Comparison of ENCODE assay signal across 26 cellular contexts in the genomic region with DNA sequence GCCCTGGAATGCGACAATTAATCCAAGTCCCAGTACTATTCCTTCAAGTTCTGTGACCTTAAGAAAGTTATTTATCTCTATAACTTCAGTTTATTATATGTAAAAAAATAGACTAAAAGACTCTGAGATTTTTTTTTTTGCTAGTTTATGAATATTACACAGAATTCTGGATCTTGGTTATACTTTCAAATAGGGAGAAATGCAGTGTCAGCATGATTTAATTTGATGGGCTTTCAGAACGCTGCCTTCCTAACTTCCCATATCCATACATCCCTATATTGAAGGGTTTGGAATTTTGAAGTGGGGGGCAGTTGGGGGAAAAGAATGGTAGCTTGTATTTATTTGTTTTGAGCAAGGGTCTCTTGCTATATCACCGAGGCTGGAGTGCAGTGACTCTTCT.
A peak's percentile ranks its signal among the peaks of the same experiment; 100 is the strongest.
DNase-seq lines count a peak whose midpoint lies in the region; ATAC-seq, FAIRE-seq and TF ChIP-seq lines count a peak whose summit lies in the region.
"Had no signal": no experiment of that assay in that cellular context is flagged by ENCODE, and none has a peak within 500 bp of the region (broad histone marks: within the 10 kb centered on the region; RNA-seq: fewer than 3 reads in every experiment).

No MANE protein-coding gene starts in this region.

- H3K79me2 ChIP-seq in HepG2 (ENCODE audit: insufficient read depth, low read length): no peaks in the 10 kb centered on the region
- no peaks in the 10 kb centered on the region for H3K79me2 ChIP-seq in K562 (ENCODE audit: control insufficient read depth, insufficient read depth, low read length)
- no peaks in the 10 kb centered on the region for H3K79me2 ChIP-seq in SK-N-SH (ENCODE audit: insufficient read depth)

- H3K27me3 ChIP-seq in HepG2 (ENCODE audit: control insufficient read depth in 1 of 2, insufficient read depth in 2 of 2, low read length in 2 of 2) (no peaks in the 10 kb centered on the region; a peak in 1 of 5 replicates), right lobe of liver (no peaks in the 10 kb centered on the region), K562 (ENCODE audit: control insufficient read depth in 2 of 2, insufficient read depth in 2 of 2, low read length in 2 of 2) (no peaks in the 10 kb centered on the region; a peak in 1 of 5 replicates), endodermal cell (ENCODE audit: control insufficient read depth, insufficient read depth, low read length, poor library complexity, severe bottlenecking) (no peaks in the 10 kb centered on the region), SK-N-SH (ENCODE audit: insufficient read depth) (no peaks in the 10 kb centered on the region), heart right ventricle (peaks cover 0 to 7% (median 0%) of the 10 kb centered on the region in 7 donors)
- H3K27me3 ChIP-seq: BE2C, BLaER1 had no signal

- no peak overlapping the region for H2AFZ ChIP-seq in HepG2 (ENCODE audit: low read length)
- no peak overlapping the region for H2AFZ ChIP-seq in K562 (ENCODE audit: low read depth, low read length)
- no peak overlapping the region for H2AFZ ChIP-seq in SK-N-SH (ENCODE audit: low read depth)

- TF ChIP-seq CTCF in HepG2 (CRISPR knock-in tag; IDR thresholded peaks at IDR 0.05) (no peak), right lobe of liver (IDR thresholded peaks at IDR 0.05) (no peak), K562 (IDR thresholded peaks at IDR 0.05 in 2 of 3, conservative IDR thresholded peaks at IDR 0.05 in 1 of 3; ENCODE audit: insufficient read depth in 2 of 3, low read depth in 1 of 3, low read length in 3 of 3) (no peak), endodermal cell (conservative IDR thresholded peaks at IDR 0.05) (no peak), SK-N-SH (IDR thresholded peaks at IDR 0.05) (no peak), heart right ventricle (IDR thresholded peaks at IDR 0.05) (no peak)

- no peaks in the 10 kb centered on the region for H3K9me2 ChIP-seq in SK-N-SH

- H3K27ac ChIP-seq in HepG2 (ENCODE audit: extremely low read length, insufficient read depth, low read length): no peak overlapping the region
- H3K27ac ChIP-seq in right lobe of liver: no peak overlapping the region
- H3K27ac ChIP-seq in K562 (ENCODE audit: extremely low read depth, low read depth, low read length): no peak overlapping the region
- no peak overlapping the region for H3K27ac ChIP-seq in endodermal cell (ENCODE audit: low read depth, low read length)
- H3K27ac ChIP-seq in SK-N-SH (ENCODE audit: low read depth in 2 of 2, low read length in 1 of 2): no peak overlapping the region
- H3K27ac ChIP-seq in heart right ventricle: no peak overlapping the region
- H3K27ac ChIP-seq: 22Rv1, BLaER1 had no signal

- in situ Hi-C loops in HepG2 (cut with HindIII; ENCODE audit: extremely low pct_ligation_motif_present, low pct_unique_long_range_greater_than_20kb) (no loop called here), K562 (cut with MboI) (no loop called here)

- POLR2A ChIA-PET in HepG2 (lab: Yijun Ruan, JAX): no interaction called here
- POLR2A ChIA-PET in K562 (lab: Yijun Ruan, JAX): no interaction called here
- POLR2A ChIA-PET in SK-N-SH (lab: Yijun Ruan, JAX): no interaction called here

- FAIRE-seq in HepG2 (lab: Jason Lieb, UNC): no peak
- FAIRE-seq in K562 (lab: Jason Lieb, UNC): no peak
- FAIRE-seq: GM12878, GM12892, GM19239 had no signal

- DNase-seq in HepG2 (ENCODE audit: low spot score) (no peak), right lobe of liver (no peak), K562 (ENCODE audit: extremely low read depth in 1 of 4, low spot score in 3 of 4) (no peak), endodermal cell (no peak), SK-N-SH (no peak), heart right ventricle (no peak)
- DNase-seq: ACHN; BE2C; C1 segment of cervical spinal cord; CD4-positive, alpha-beta memory T cell; CD4-positive, CD25-positive, alpha-beta regulatory T cell; CD8-positive, alpha-beta memory T cell; COR-L47; DMS 273 treated with DMSO at 0.1 percent for 48 hours; DMS153; DMS53; DMS79; DND-41; EL; GDM1 had no signal

- BruUV-seq in HepG2 (replicated peaks; lab: Mats Ljungman, UMichigan) (no TSS peak), K562 (replicated peaks; lab: Mats Ljungman, UMichigan) (no TSS peak)

- no peaks in the 10 kb centered on the region for H3K27me3 Mint-ChIP-seq in endodermal cell (ENCODE audit: insufficient read depth)

- WGBS in HepG2 (ENCODE audit: low lambda C conversion rate): 48% methylated on average over 3 of the region's 3 CpGs
- 74% methylated on average over 3 of the region's 3 CpGs for WGBS in right lobe of liver (ENCODE audit: insufficient coverage, low coverage, low lambda C conversion rate, missing lambda C conversion rate)
- WGBS in K562 (ENCODE audit: insufficient coverage, low coverage, missing lambda C conversion rate): 7% methylated on average over 3 of the region's 3 CpGs
- WGBS in endodermal cell (ENCODE audit: insufficient coverage in 1 of 2, insufficient read length in 1 of 2), 2 experiments: 83 to 96% methylated on average over 1 to 2 of the region's 3 CpGs
- 73% methylated on average over 3 of the region's 3 CpGs for WGBS in SK-N-SH (ENCODE audit: low lambda C conversion rate)
- WGBS in heart right ventricle, 2 donors: 95 to 96% methylated on average over 3 of the region's 3 CpGs

- H3K36me3 Mint-ChIP-seq in endodermal cell (ENCODE audit: low read depth): no peaks in the 10 kb centered on the region
- H3K36me3 Mint-ChIP-seq: CD14-positive monocyte; CD4-positive, alpha-beta memory T cell; CD4-positive, CD25-positive, alpha-beta regulatory T cell; CD8-positive, alpha-beta memory T cell had no signal

- peaks cover 2% of the 10 kb centered on the region for H3K9me3 Mint-ChIP-seq in endodermal cell

- no peaks in the 10 kb centered on the region for H3K9me1 ChIP-seq in K562 (ENCODE audit: control insufficient read depth, insufficient read depth, low read length)

- TF ChIP-seq POLR2A in HepG2 (IDR thresholded peaks at IDR 0.05; ENCODE audit: insufficient read depth in 1 of 2, low read depth in 2 of 2, low read length in 2 of 2): no peak
- TF ChIP-seq POLR2A in right lobe of liver (IDR thresholded peaks at IDR 0.05): no peak
- TF ChIP-seq POLR2A in K562 (conservative IDR thresholded peaks at IDR 0.05): no peak

- H3F3A ChIP-seq in SK-N-SH (replicated peaks; ENCODE audit: insufficient read depth): no peaks in the 10 kb centered on the region

- H3K9ac ChIP-seq in HepG2 (ENCODE audit: insufficient read depth, low read depth, low read length): no peak overlapping the region
- no peak overlapping the region for H3K9ac ChIP-seq in K562 (ENCODE audit: insufficient read depth in 1 of 2, low read depth in 2 of 2, low read length in 2 of 2)
- no peak overlapping the region for H3K9ac ChIP-seq in endodermal cell (ENCODE audit: extremely low read depth, low read length, poor library complexity, severe bottlenecking)
- H3K9ac ChIP-seq in SK-N-SH: no peak overlapping the region
- H3K9ac ChIP-seq: BLaER1 had no signal

- H3K9me3 ChIP-seq in HepG2 (ENCODE audit: low read length) (no peaks in the 10 kb centered on the region), right lobe of liver (no peaks in the 10 kb centered on the region), K562 (replicated peaks; ENCODE audit: control insufficient read depth, insufficient read depth, low read depth, low read length) (no peaks in the 10 kb centered on the region), endodermal cell (ENCODE audit: control insufficient read depth, low read length) (peaks cover 8% of the 10 kb centered on the region), SK-N-SH (no peaks in the 10 kb centered on the region), heart right ventricle (no peaks in the 10 kb centered on the region)
- H3K9me3 ChIP-seq: BE2C, BLaER1 had no signal

- peaks cover 26% of the 10 kb centered on the region for H3K4me1 Mint-ChIP-seq in endodermal cell
- H3K4me1 Mint-ChIP-seq: CD14-positive monocyte; CD4-positive, alpha-beta memory T cell; CD8-positive, alpha-beta memory T cell had no signal

- H3K4me3 ChIP-seq in HepG2 (replicated peaks in 1 of 3; ENCODE audit: insufficient read depth in 1 of 3, low read depth in 2 of 3, low read length in 3 of 3) (no peak overlapping the region), right lobe of liver (no peak overlapping the region), K562 (no peak overlapping the region), endodermal cell (ENCODE audit: low read length) (peak overlapping the region; percentile 3), SK-N-SH (ENCODE audit: low read depth in 2 of 2, low read length in 1 of 2) (no peak overlapping the region), heart right ventricle (no peak overlapping the region)
- H3K4me3 ChIP-seq: BLaER1, GM12878 had no signal

- no peak for ATAC-seq in HepG2
- ATAC-seq in right lobe of liver: no peak
- ATAC-seq in K562: no peak
- ATAC-seq in heart right ventricle: no peak
- ATAC-seq: GM12878 had no signal

- H4K20me1 ChIP-seq in HepG2 (ENCODE audit: insufficient read depth, low read length): no peaks in the 10 kb centered on the region
- no peaks in the 10 kb centered on the region for H4K20me1 ChIP-seq in K562 (replicated peaks; ENCODE audit: control insufficient read depth, insufficient read depth, low read length)
- no peaks in the 10 kb centered on the region for H4K20me1 ChIP-seq in SK-N-SH (ENCODE audit: insufficient read depth)
- H4K20me1 ChIP-seq: BLaER1 had no signal

- H3K36me3 ChIP-seq in HepG2 (replicated peaks in 1 of 2; ENCODE audit: control insufficient read depth in 1 of 2, insufficient read depth in 2 of 2, low read length in 2 of 2) (no peaks in the 10 kb centered on the region), right lobe of liver (no peaks in the 10 kb centered on the region), K562 (ENCODE audit: control insufficient read depth, insufficient read depth, low read length) (no peaks in the 10 kb centered on the region), endodermal cell (ENCODE audit: control insufficient read depth, insufficient read depth, low read length) (no peaks in the 10 kb centered on the region), SK-N-SH (replicated peaks in 1 of 2; ENCODE audit: control insufficient read depth in 1 of 2, insufficient read depth in 2 of 2, low read length in 1 of 2) (no peaks in the 10 kb centered on the region), heart right ventricle (no peaks in the 10 kb centered on the region)
- H3K36me3 ChIP-seq: BE2C, BLaER1 had no signal

- no peak overlapping the region for H3K4me3 Mint-ChIP-seq in endodermal cell
- H3K4me3 Mint-ChIP-seq: CD14-positive monocyte; CD4-positive, alpha-beta memory T cell; CD4-positive, CD25-positive, alpha-beta regulatory T cell; CD8-positive, alpha-beta memory T cell had no signal

- H3K4me2 ChIP-seq in HepG2 (ENCODE audit: low read depth, low read length) (no peak overlapping the region), K562 (ENCODE audit: insufficient read depth, low read length) (no peak overlapping the region), SK-N-SH (no peak overlapping the region)
- H3K4me2 ChIP-seq: BLaER1 had no signal

- TF ChIP-seq EP300 in HepG2 (IDR thresholded peaks at IDR 0.05; ENCODE audit: low read depth in 2 of 2, low read length in 2 of 2): no peak
- TF ChIP-seq EP300 in HepG2 (CRISPR knock-in tag; IDR thresholded peaks at IDR 0.05; ENCODE audit: borderline replicate concordance): no peak
- TF ChIP-seq EP300 in K562 (IDR thresholded peaks at IDR 0.05; ENCODE audit: low read length): no peak
- no peak for TF ChIP-seq EP300 in SK-N-SH (IDR thresholded peaks at IDR 0.05; ENCODE audit: borderline replicate concordance in 1 of 2, low read depth in 1 of 2, low read length in 1 of 2)

- TF ChIP-seq RAD21 in HepG2 (CRISPR knock-in tag; IDR thresholded peaks at IDR 0.05) (no peak), K562 (CRISPR knock-in tag; conservative IDR thresholded peaks at IDR 0.05 in 1 of 2, IDR thresholded peaks at IDR 0.05 in 1 of 2) (no peak), SK-N-SH (IDR thresholded peaks at IDR 0.05; ENCODE audit: low read length) (no peak)

- no peak overlapping the region for H3K27ac Mint-ChIP-seq in endodermal cell
- H3K27ac Mint-ChIP-seq: CD14-positive monocyte; CD4-positive, alpha-beta memory T cell; CD4-positive, CD25-positive, alpha-beta regulatory T cell; CD8-positive, alpha-beta memory T cell had no signal

- CTCF ChIA-PET in HepG2 (lab: Yijun Ruan, JAX; ENCODE audit: low intra/inter-chr PET ratio, low total read pairs) (no interaction called here), K562 (lab: Yijun Ruan, JAX; ENCODE audit: low intra/inter-chr PET ratio) (no interaction called here), SK-N-SH (lab: Yijun Ruan, JAX) (no interaction called here)

- intact Hi-C loops in HepG2 (cut with micrococcal nuclease; ENCODE audit: unreplicated experiment) (loop anchor here (10.0 kb wide), 1 partner anchor 117 kb away; a partner anchor contains a TSS), right lobe of liver (cut with DNase I) (no loop called here), K562 (cut with micrococcal nuclease) (no loop called here), heart right ventricle (cut with DNase I) (no loop called here)

- H3K4me1 ChIP-seq in HepG2 (ENCODE audit: insufficient read depth, low read length) (peaks cover 5% of the 10 kb centered on the region), right lobe of liver (no peaks in the 10 kb centered on the region), K562 (replicated peaks in 1 of 2; ENCODE audit: control insufficient read depth in 2 of 2, insufficient read depth in 2 of 2, low read length in 2 of 2) (no peaks in the 10 kb centered on the region), endodermal cell (ENCODE audit: control insufficient read depth, insufficient read depth, low read length) (peaks cover 25% of the 10 kb centered on the region), SK-N-SH (ENCODE audit: control insufficient read depth in 1 of 2, insufficient read depth in 2 of 2, low read depth in 1 of 2, low read length in 1 of 2) (no peaks in the 10 kb centered on the region; a peak in 1 of 4 replicates), heart right ventricle (no peaks in the 10 kb centered on the region)
- H3K4me1 ChIP-seq: BE2C, BLaER1 had no signal
